ENCODE assay signal across 19 cellular contexts in the genomic region with DNA sequence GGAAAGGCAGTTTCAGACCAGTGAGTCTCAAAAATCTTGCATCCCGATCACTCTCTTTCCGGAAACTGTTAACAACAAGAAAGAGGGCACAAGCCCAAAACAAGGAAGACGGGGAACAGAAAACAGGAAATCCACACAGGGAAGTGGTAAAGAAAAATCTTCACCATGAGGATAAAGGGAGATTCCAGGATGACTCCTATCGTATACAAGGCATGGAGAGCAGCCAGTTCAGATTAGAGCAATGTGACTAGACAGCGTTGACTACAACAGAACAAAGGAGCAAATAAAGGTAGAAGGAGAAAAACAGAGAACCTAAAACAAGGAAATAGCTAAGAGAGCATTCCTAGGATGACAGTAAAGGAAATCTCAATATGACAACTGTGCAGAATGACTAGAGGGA. TPM values are rescaled to one million over a fixed set of nuclear protein-coding genes. Genes with fewer than 3 reads are reported as not detected.
A peak's percentile ranks its signal among the peaks of the same experiment; 100 is the strongest.
DNase-seq lines count a peak whose midpoint lies in the region; ATAC-seq, FAIRE-seq and TF ChIP-seq lines count a peak whose summit lies in the region.
"Had no signal": no experiment of that assay in that cellular context is flagged by ENCODE, and none has a peak within 500 bp of the region (broad histone marks: within the 10 kb centered on the region; RNA-seq: fewer than 3 reads in every experiment).

No MANE protein-coding gene starts in this region.

- H4K20me1 ChIP-seq in HepG2 (ENCODE audit: insufficient read depth, low read length), result no peaks in the 10 kb centered on the region

- H3K4me3 ChIP-seq in right lobe of liver (no peak overlapping the region), HepG2 (replicated peaks in 1 of 3; ENCODE audit: insufficient read depth in 1 of 3, low read depth in 2 of 3, low read length in 3 of 3) (no peak overlapping the region), astrocyte of the cerebellum (ENCODE audit: low read depth, low read length) (no peak overlapping the region), endodermal cell (ENCODE audit: low read length) (no peak overlapping the region)

- H3K9me3 ChIP-seq in right lobe of liver (no peaks in the 10 kb centered on the region), HepG2 (ENCODE audit: low read length) (no peaks in the 10 kb centered on the region), endodermal cell (ENCODE audit: control insufficient read depth, low read length) (no peaks in the 10 kb centered on the region)

- no peak overlapping the region for H3K4me2 ChIP-seq in HepG2 (ENCODE audit: low read depth, low read length)

- H3K36me3 Mint-ChIP-seq in endodermal cell (ENCODE audit: low read depth) (no peaks in the 10 kb centered on the region), WTC11 (no peaks in the 10 kb centered on the region)
- H3K36me3 Mint-ChIP-seq: activated CD8-positive, alpha-beta memory T cell treated with anti-CD3 and anti-CD28 coated beads, Interleukin-2, amount 10 ng/mL, durations not matched to agents 7 days and 5 days had no signal

- no TSS peak for BruUV-seq in HepG2 (replicated peaks; lab: Mats Ljungman, UMichigan)

- POLR2A ChIA-PET in HepG2 (lab: Yijun Ruan, JAX), result no interaction called here
- POLR2A ChIA-PET in WTC11 (lab: Charles Lee), result no interaction called here

- H3K4me3 Mint-ChIP-seq in endodermal cell (no peak overlapping the region), WTC11 (no peak overlapping the region)
- H3K4me3 Mint-ChIP-seq: activated CD8-positive, alpha-beta memory T cell treated with anti-CD3 and anti-CD28 coated beads, Interleukin-2, amount 10 ng/mL, durations not matched to agents 7 days and 5 days had no signal

- peaks cover 0 to 28% (median 4%) of the 10 kb centered on the region in 4 donors for H3K36me3 ChIP-seq in right lobe of liver
- H3K36me3 ChIP-seq in HepG2 (replicated peaks in 1 of 2; ENCODE audit: control insufficient read depth in 1 of 2, insufficient read depth in 2 of 2, low read length in 2 of 2), result no peaks in the 10 kb centered on the region
- no peaks in the 10 kb centered on the region for H3K36me3 ChIP-seq in endodermal cell (ENCODE audit: control insufficient read depth, insufficient read depth, low read length)

- WGBS in right lobe of liver (ENCODE audit: insufficient coverage, low coverage, low lambda C conversion rate, missing lambda C conversion rate), result 53% methylated on average over 5 of the region's 5 CpGs
- WGBS in HepG2 (ENCODE audit: low lambda C conversion rate), result 67% methylated on average over 5 of the region's 5 CpGs
- 90 to 92% methylated on average over 5 of the region's 5 CpGs for WGBS in endodermal cell (ENCODE audit: insufficient coverage in 1 of 2, insufficient read length in 1 of 2), 2 experiments

- intact Hi-C loops in right lobe of liver (cut with DNase I), result no loop called here
- intact Hi-C loops in HepG2 (cut with micrococcal nuclease; ENCODE audit: unreplicated experiment), result no loop called here

- no peaks in the 10 kb centered on the region for H3K27me3 ChIP-seq in right lobe of liver
- H3K27me3 ChIP-seq in HepG2 (ENCODE audit: control insufficient read depth in 1 of 2, insufficient read depth in 2 of 2, low read length in 2 of 2), result peaks cover 1 to 6% of the 10 kb centered on the region in 2 experiments; a peak in 1 of 5 replicates
- H3K27me3 ChIP-seq in endodermal cell (ENCODE audit: control insufficient read depth, insufficient read depth, low read length, poor library complexity, severe bottlenecking), result no peaks in the 10 kb centered on the region

- DNase-seq in right lobe of liver (no peak), HepG2 (ENCODE audit: low spot score) (no peak), astrocyte of the cerebellum (ENCODE audit: low read depth) (peak; percentile 8), glomerular visceral epithelial cell (ENCODE audit: extremely low spot score) (peak; percentile 82), endodermal cell (no peak), KBM-7 (no peak), WTC11 (ENCODE audit: low spot score) (no peak), NCI-H2081 (lab: John Stamatoyannopoulos, UW) (no peak)
- DNase-seq: activated CD8-positive, alpha-beta memory T cell treated with anti-CD3 and anti-CD28 coated beads, Interleukin-2, amount 10 ng/mL, durations not matched to agents 7 days and 5 days; hippocampal formation; NCI-H1092 treated with DMSO at 0.1 percent for 48 hours; NCI-H524 treated with DMSO at 0.1 percent for 48 hours; posterior cingulate gyrus; T1000 had no signal

- no peak for TF ChIP-seq RAD21 in HepG2 (CRISPR knock-in tag; IDR thresholded peaks at IDR 0.05)

- H3K27ac ChIP-seq in right lobe of liver (no peak overlapping the region), HepG2 (ENCODE audit: extremely low read length, insufficient read depth, low read length) (no peak overlapping the region), endodermal cell (ENCODE audit: low read depth, low read length) (no peak overlapping the region)

- CTCF ChIA-PET in HepG2 (lab: Yijun Ruan, JAX; ENCODE audit: low intra/inter-chr PET ratio, low total read pairs) (no interaction called here), WTC11 (lab: Charles Lee) (no interaction called here)

- H3K4me1 Mint-ChIP-seq in endodermal cell (no peaks in the 10 kb centered on the region), WTC11 (peaks cover 9% of the 10 kb centered on the region)
- H3K4me1 Mint-ChIP-seq: activated CD8-positive, alpha-beta memory T cell treated with anti-CD3 and anti-CD28 coated beads, Interleukin-2, amount 10 ng/mL, durations not matched to agents 7 days and 5 days had no signal

- TF ChIP-seq CTCF in right lobe of liver (IDR thresholded peaks at IDR 0.05) (no peak), HepG2 (CRISPR knock-in tag; IDR thresholded peaks at IDR 0.05) (no peak), astrocyte of the cerebellum (IDR thresholded peaks at IDR 0.05; ENCODE audit: low read depth, low read length, missing control alignments) (no peak), endodermal cell (conservative IDR thresholded peaks at IDR 0.05) (no peak), WTC11 (IDR thresholded peaks at IDR 0.05) (no peak)

- H3K27ac Mint-ChIP-seq in endodermal cell, result no peak overlapping the region
- H3K27ac Mint-ChIP-seq in WTC11, result no peak overlapping the region
- H3K27ac Mint-ChIP-seq: activated CD8-positive, alpha-beta memory T cell treated with anti-CD3 and anti-CD28 coated beads, Interleukin-2, amount 10 ng/mL, durations not matched to agents 7 days and 5 days; activated naive CD4-positive, alpha-beta T cell treated with anti-CD3 and anti-CD28 coated beads, Interleukin-2, amount 50 U/mL, for 72 hours had no signal

- no peaks in the 10 kb centered on the region for H3K79me2 ChIP-seq in HepG2 (ENCODE audit: insufficient read depth, low read length)

- no peak for FAIRE-seq in HepG2 (lab: Jason Lieb, UNC)
- FAIRE-seq: A204.1 had no signal

- H3K4me1 ChIP-seq in right lobe of liver (no peaks in the 10 kb centered on the region), HepG2 (ENCODE audit: insufficient read depth, low read length) (no peaks in the 10 kb centered on the region), endodermal cell (ENCODE audit: control insufficient read depth, insufficient read depth, low read length) (no peaks in the 10 kb centered on the region)

- H3K9me3 Mint-ChIP-seq in endodermal cell (no peaks in the 10 kb centered on the region), WTC11 (peaks cover 4% of the 10 kb centered on the region; the same call in 1 of the 2 replicates)
- H3K9me3 Mint-ChIP-seq: activated naive CD4-positive, alpha-beta T cell treated with anti-CD3 and anti-CD28 coated beads, Interleukin-2, amount 50 U/mL, for 72 hours had no signal

- H3K27me3 Mint-ChIP-seq in endodermal cell (ENCODE audit: insufficient read depth), result no peaks in the 10 kb centered on the region
- no peaks in the 10 kb centered on the region for H3K27me3 Mint-ChIP-seq in WTC11 (ENCODE audit: low read depth)

- TF ChIP-seq POLR2A in right lobe of liver (IDR thresholded peaks at IDR 0.05) (no peak), HepG2 (IDR thresholded peaks at IDR 0.05; ENCODE audit: insufficient read depth in 1 of 2, low read depth in 2 of 2, low read length in 2 of 2) (no peak)

- in situ Hi-C loops in HepG2 (cut with HindIII; ENCODE audit: extremely low pct_ligation_motif_present, low pct_unique_long_range_greater_than_20kb) (no loop called here), astrocyte of the cerebellum (cut with HindIII; ENCODE audit: low sequenced_read_pairs) (no loop called here), KBM-7 (cut with MboI; ENCODE audit: low pct_unique_long_range_greater_than_20kb, low sequenced_read_pairs) (no loop called here)

- H2AFZ ChIP-seq in HepG2 (ENCODE audit: low read length), result no peak overlapping the region

- TF ChIP-seq EP300 in HepG2 (IDR thresholded peaks at IDR 0.05; ENCODE audit: low read depth in 2 of 2, low read length in 2 of 2) (no peak), HepG2 (CRISPR knock-in tag; IDR thresholded peaks at IDR 0.05; ENCODE audit: borderline replicate concordance) (no peak)

- H3K9ac ChIP-seq in HepG2 (ENCODE audit: insufficient read depth, low read depth, low read length) (no peak overlapping the region), endodermal cell (ENCODE audit: extremely low read depth, low read length, poor library complexity, severe bottlenecking) (no peak overlapping the region)

- peak; percentile 42 to 85 (median 44) for ATAC-seq in right lobe of liver
- no peak for ATAC-seq in HepG2
- ATAC-seq in WTC11, result no peak
- ATAC-seq: activated CD8-positive, alpha-beta memory T cell treated with anti-CD3 and anti-CD28 coated beads, Interleukin-2, amount 10 ng/mL, durations not matched to agents 7 days and 5 days; activated naive CD4-positive, alpha-beta T cell treated with anti-CD3 and anti-CD28 coated beads, Interleukin-2, amount 50 U/mL, for 72 hours; Right ventricle myocardium inferior had no signal

RNA-seq across cellular contexts. Expression of a gene that starts 26.5 kb away (rescaled TPM):
- total RNA-seq in right lobe of liver (100 to 1,000 TPM in 2 of 6 experiments, 10 to 100 TPM in 4; 21.6 to 364 (median 96.0) TPM), HepG2 (2016; rRNA removed; fragmentation: Illumina TruSeq; extraction: Trizol) (0.41 and 0.62 TPM in 2 replicates), endodermal cell (not detected), WTC11 (2021) (0.04 to 0.07 TPM in 2 of 3 replicates, not detected in the other)
- total RNA-seq in HepG2 (2016; cell fraction: cytosol; rRNA removed; fragmentation: Illumina TruSeq; extraction: Trizol; ENCODE audit: low read depth), result not detected in 2 replicates
- total RNA-seq in HepG2 (2016; cell fraction: insoluble cytoplasmic fraction; rRNA removed; fragmentation: Illumina TruSeq; extraction: Trizol), result 0.45 and 0.61 TPM in 2 replicates
- total RNA-seq in HepG2 (2016; cell fraction: membrane; rRNA removed; fragmentation: Illumina TruSeq; extraction: Trizol), result 0.17 and 0.25 TPM in 2 replicates
- 0.65 and 0.75 TPM in 2 replicates for total RNA-seq in HepG2 (2016; cell fraction: nucleus; rRNA removed; fragmentation: Illumina TruSeq; extraction: Trizol)
- polyA plus RNA-seq in HepG2 (2011; rRNA removed), result 4.0 and 11.7 TPM in 2 replicates
- 1.6 and 9.6 TPM in 2 replicates for polyA plus RNA-seq in HepG2 (2011; cell fraction: cytosol; rRNA removed)
- 0.82 and 2.6 TPM in 2 replicates for polyA plus RNA-seq in HepG2 (2011; cell fraction: nucleus; rRNA removed)
- 17.1 and 20.8 TPM in 2 replicates for polyA plus RNA-seq in HepG2 (2012)
- 0.05 TPM in 1 of 2 replicates, not detected in the other for polyA plus RNA-seq in HepG2 (2016; cell fraction: cytosol; fragmentation: Illumina TruSeq; extraction: Trizol; ENCODE audit: low read depth)
- polyA plus RNA-seq in HepG2 (2016; cell fraction: insoluble cytoplasmic fraction; fragmentation: Illumina TruSeq; extraction: Trizol; ENCODE audit: low read depth), result 0.44 and 0.53 TPM in 2 replicates
- polyA plus RNA-seq in HepG2 (2016; cell fraction: membrane; fragmentation: Illumina TruSeq; extraction: Trizol; ENCODE audit: low read depth), result 0.08 and 0.13 TPM in 2 replicates
- polyA plus RNA-seq in HepG2 (2016; cell fraction: nucleus; fragmentation: Illumina TruSeq; extraction: Trizol; ENCODE audit: insufficient read depth, low read depth), result 1.2 and 1.5 TPM in 2 replicates
- 2.3 TPM in 1 of 2 replicates, not detected in the other for polyA minus RNA-seq in HepG2 (2011; rRNA and poly(A)+ RNA removed; ENCODE audit: low replicate concordance)
- 1.6 and 6.7 TPM in 2 replicates for polyA minus RNA-seq in HepG2 (2011; cell fraction: cytosol; rRNA and poly(A)+ RNA removed)
- 1.2 and 6.0 TPM in 2 replicates for polyA minus RNA-seq in HepG2 (2011; cell fraction: nucleus; rRNA and poly(A)+ RNA removed)
- not detected for polyA plus RNA-seq in endodermal cell (2013, experiment 1 of 2)
- not detected for polyA plus RNA-seq in endodermal cell (2013, experiment 2 of 2)
- total RNA-seq: activated CD8-positive, alpha-beta memory T cell treated with anti-CD3 and anti-CD28 coated beads, Interleukin-2, amount 10 ng/mL, durations not matched to agents 7 days and 5 days; activated naive CD4-positive, alpha-beta T cell treated with anti-CD3 and anti-CD28 coated beads, Interleukin-2, amount 50 U/mL, for 72 hours had no signal

RNA-seq across cellular contexts. Expression of a gene that starts 28.3 kb away (rescaled TPM):
- not detected for total RNA-seq in right lobe of liver
- total RNA-seq in HepG2 (2016; rRNA removed; fragmentation: Illumina TruSeq; extraction: Trizol), result not detected in 2 replicates
- not detected in 2 replicates for total RNA-seq in HepG2 (2016; cell fraction: cytosol; rRNA removed; fragmentation: Illumina TruSeq; extraction: Trizol; ENCODE audit: low read depth)
- total RNA-seq in HepG2 (2016; cell fraction: insoluble cytoplasmic fraction; rRNA removed; fragmentation: Illumina TruSeq; extraction: Trizol), result not detected in 2 replicates
- not detected in 2 replicates for total RNA-seq in HepG2 (2016; cell fraction: membrane; rRNA removed; fragmentation: Illumina TruSeq; extraction: Trizol)
- total RNA-seq in HepG2 (2016; cell fraction: nucleus; rRNA removed; fragmentation: Illumina TruSeq; extraction: Trizol), result not detected in 2 replicates
- polyA plus RNA-seq in HepG2 (2011; rRNA removed), result not detected in 2 replicates
- polyA plus RNA-seq in HepG2 (2011; cell fraction: cytosol; rRNA removed), result not detected in 2 replicates
- polyA plus RNA-seq in HepG2 (2011; cell fraction: nucleus; rRNA removed), result not detected in 2 replicates
- polyA plus RNA-seq in HepG2 (2012), result not detected in 2 replicates
- polyA plus RNA-seq in HepG2 (2016; cell fraction: cytosol; fragmentation: Illumina TruSeq; extraction: Trizol; ENCODE audit: low read depth), result not detected in 2 replicates
- polyA plus RNA-seq in HepG2 (2016; cell fraction: insoluble cytoplasmic fraction; fragmentation: Illumina TruSeq; extraction: Trizol; ENCODE audit: low read depth), result not detected in 2 replicates
- not detected in 2 replicates for polyA plus RNA-seq in HepG2 (2016; cell fraction: membrane; fragmentation: Illumina TruSeq; extraction: Trizol; ENCODE audit: low read depth)
- polyA plus RNA-seq in HepG2 (2016; cell fraction: nucleus; fragmentation: Illumina TruSeq; extraction: Trizol; ENCODE audit: insufficient read depth, low read depth), result not detected in 2 replicates
- not detected in 2 replicates for polyA minus RNA-seq in HepG2 (2011; rRNA and poly(A)+ RNA removed; ENCODE audit: low replicate concordance)
- polyA minus RNA-seq in HepG2 (2011; cell fraction: cytosol; rRNA and poly(A)+ RNA removed), result not detected in 2 replicates
- not detected in 2 replicates for polyA minus RNA-seq in HepG2 (2011; cell fraction: nucleus; rRNA and poly(A)+ RNA removed)
- not detected for total RNA-seq in endodermal cell
- polyA plus RNA-seq in endodermal cell (2013, experiment 1 of 2), result not detected
- polyA plus RNA-seq in endodermal cell (2013, experiment 2 of 2), result not detected
- total RNA-seq in WTC11 (2021), result not detected in 3 replicates
- total RNA-seq: activated CD8-positive, alpha-beta memory T cell treated with anti-CD3 and anti-CD28 coated beads, Interleukin-2, amount 10 ng/mL, durations not matched to agents 7 days and 5 days; activated naive CD4-positive, alpha-beta T cell treated with anti-CD3 and anti-CD28 coated beads, Interleukin-2, amount 50 U/mL, for 72 hours; mesenteric fat pad; Right ventricle myocardium inferior; ureter had no signal

Comparison
In these comparisons a context has a peak if more than half of its experiments do, and no peak if none do; other contexts are left out.
1. ATAC-seq: peak in right lobe of liver (4 of 4); none in HepG2 (single experiment) and WTC11 (single experiment).
2. RNA of a gene that starts 26.5 kb away (total RNA-seq): 21.6 to 364 TPM in right lobe of liver; 0.17 to 0.75 TPM in HepG2, 0.04 to 0.07 TPM in WTC11 and not detected in endodermal cell; every median in the first group is over 10 times any median in the second.
3. DNase-seq: peak in astrocyte of the cerebellum (single experiment) and glomerular visceral epithelial cell (single experiment); none in right lobe of liver (0 of 3), HepG2 (single experiment), endodermal cell (single experiment), KBM-7 (single experiment), WTC11 (single experiment) and NCI-H2081 (0 of 2).